27 cellular contexts compared by ENCODE assay signal in genomic region chr22:11627798-11628650, GRCh38.
DNase-seq lines count a peak whose midpoint lies in the region; ATAC-seq and TF ChIP-seq lines count a peak whose summit lies in the region.
"Had no signal": no experiment of that assay in that cellular context is flagged by ENCODE, and none has a peak within 500 bp of the region (broad histone marks: within the 10 kb centered on the region; RNA-seq: fewer than 3 reads in every experiment).

No MANE protein-coding gene starts in this region.

- H3K4me1 ChIP-seq in BLaER1 (no peaks in the 10 kb centered on the region), hepatocyte (ENCODE audit: insufficient read depth) (no peaks in the 10 kb centered on the region)
- no peaks in the 10 kb centered on the region for H3K4me1 ChIP-seq in effector memory CD4-positive, alpha-beta T cell (ENCODE audit: control insufficient read depth, insufficient read depth, low read length, poor library complexity, severe bottlenecking)
- H3K4me1 ChIP-seq: suprapubic skin had no signal

- H3K9ac ChIP-seq in BLaER1 = no peak overlapping the region

- DNase-seq in H7 (peak; percentile 51), left lobe of liver (ENCODE audit: low spot score) (peak; percentile 47), posterior vena cava (ENCODE audit: low spot score) (peak; percentile 85), hepatocyte (ENCODE audit: low spot score) (no peak)
- no peak for DNase-seq in effector memory CD4-positive, alpha-beta T cell
- no peak for DNase-seq in stimulated activated CD8-positive, alpha-beta memory T cell treated with anti-CD3 and anti-CD28 coated beads, Interleukin-4, amount 100 ng/mL, for 48 hours
- DNase-seq: activated CD4-positive, alpha-beta T cell treated with anti-CD3 and anti-CD28 coated beads, Interleukin-2, amount 10 ng/mL, durations not matched to agents 7 days and 5 days; activated CD8-positive, alpha-beta memory T cell treated with anti-CD3 and anti-CD28 coated beads, Interleukin-2, amount 10 ng/mL, durations not matched to agents 7 days and 5 days; activated naive CD4-positive, alpha-beta T cell; activated T-cell treated with anti-CD3 and anti-CD28 coated beads, Interleukin-2, amount 50 U/mL, for 72 hours; glutamatergic neuron; mesenchymal stem cell; NCI-H1092; NCI-H1694 treated with DMSO at 0.1 percent for 48 hours; NCI-H2171 treated with DMSO at 0.1 percent for 48 hours; NCI-H510A treated with DMSO at 0.1 percent for 48 hours; NK-92 treated with Interleukin-12 subunit alpha and Interleukin-12 subunit beta, amount 100 ng/mL, for 24 hours; nucleus accumbens; SIG-M5; stimulated activated CD4-positive, alpha-beta T cell treated with anti-CD3 and anti-CD28 coated beads, Interleukin-2, amount 100 ng/mL, for 24 hours had no signal

- intact Hi-C loops in posterior vena cava (cut with DNase I) = no loop called here

- H3K79me2 ChIP-seq in hepatocyte = no peaks in the 10 kb centered on the region

- H4K20me1 ChIP-seq in BLaER1 (no peaks in the 10 kb centered on the region), hepatocyte (ENCODE audit: insufficient read depth, poor library complexity, severe bottlenecking) (no peaks in the 10 kb centered on the region)

- H3K9me3 ChIP-seq in BLaER1 (peaks cover 56% of the 10 kb centered on the region), hepatocyte (ENCODE audit: low read depth) (peaks cover 9% of the 10 kb centered on the region)
- H3K9me3 ChIP-seq in effector memory CD4-positive, alpha-beta T cell (ENCODE audit: control insufficient read depth, low read length) = peaks cover 16% of the 10 kb centered on the region

- H3K36me3 ChIP-seq in BLaER1 = no peaks in the 10 kb centered on the region
- H3K36me3 ChIP-seq in H7 (replicated peaks; ENCODE audit: control insufficient read depth, insufficient read depth, low read length) = no peaks in the 10 kb centered on the region
- no peaks in the 10 kb centered on the region for H3K36me3 ChIP-seq in effector memory CD4-positive, alpha-beta T cell (ENCODE audit: control insufficient read depth, insufficient read depth, low read length)
- no peaks in the 10 kb centered on the region for H3K36me3 ChIP-seq in hepatocyte (replicated peaks; ENCODE audit: insufficient read depth, low read depth)
- H3K36me3 ChIP-seq: suprapubic skin had no signal

- no peak overlapping the region for H2AFZ ChIP-seq in hepatocyte

- ATAC-seq in left lobe of liver = no peak
- no peak for ATAC-seq in GM19035 (IDR thresholded peaks at IDR 0.05; ENCODE audit: unreplicated experiment)
- ATAC-seq: activated CD8-positive, alpha-beta memory T cell treated with anti-CD3 and anti-CD28 coated beads, Interleukin-2, amount 10 ng/mL, durations not matched to agents 7 days and 5 days; activated T-cell treated with anti-CD3 and anti-CD28 coated beads, Interleukin-2, amount 50 U/mL, for 72 hours; HCT116; WTC11 had no signal

- H3K4me3 ChIP-seq in BLaER1 = peak overlapping the region; percentile 54
- H3K4me3 ChIP-seq in H7 (ENCODE audit: insufficient read depth, low read depth, low read length) = no peak overlapping the region
- H3K4me3 ChIP-seq in effector memory CD4-positive, alpha-beta T cell (ENCODE audit: insufficient read depth, low read depth, low read length, poor library complexity, severe bottlenecking) = no peak overlapping the region
- H3K4me3 ChIP-seq in hepatocyte = no peak overlapping the region
- H3K4me3 ChIP-seq: dorsolateral prefrontal cortex, skin epidermis, suprapubic skin had no signal

- TF ChIP-seq CTCF in hepatocyte (IDR thresholded peaks at IDR 0.05; ENCODE audit: poor library complexity) = no peak

- H3K27me3 ChIP-seq in BLaER1 (no peaks in the 10 kb centered on the region; the same call in 1 of the 2 replicates), H7 (ENCODE audit: control insufficient read depth, insufficient read depth, low read length) (no peaks in the 10 kb centered on the region), hepatocyte (no peaks in the 10 kb centered on the region)
- H3K27me3 ChIP-seq in effector memory CD4-positive, alpha-beta T cell (replicated peaks; ENCODE audit: control insufficient read depth, insufficient read depth, low read length, poor library complexity, severe bottlenecking) = no peaks in the 10 kb centered on the region
- H3K27me3 ChIP-seq: suprapubic skin had no signal

- H3K27ac ChIP-seq in BLaER1 (no peak overlapping the region), hepatocyte (no peak overlapping the region)
- H3K27ac ChIP-seq in effector memory CD4-positive, alpha-beta T cell (ENCODE audit: insufficient read depth, low read length, poor library complexity, severe bottlenecking) = no peak overlapping the region
- H3K27ac ChIP-seq: dorsolateral prefrontal cortex, skin epidermis, suprapubic skin had no signal

- 96% methylated on average over 74 of the region's 74 CpGs for WGBS in hepatocyte (ENCODE audit: low lambda C conversion rate, missing lambda C conversion rate)

- H3K4me2 ChIP-seq in BLaER1 (no peak overlapping the region), hepatocyte (no peak overlapping the region)

- H3K9me2 ChIP-seq in hepatocyte (replicated peaks; ENCODE audit: insufficient read depth) = no peaks in the 10 kb centered on the region

Comparison
In these comparisons a context has a peak if more than half of its experiments do, and no peak if none do; other contexts are left out.
1. DNase-seq: peak in H7 (single experiment), left lobe of liver (single experiment) and posterior vena cava (single experiment); none in effector memory CD4-positive, alpha-beta T cell (0 of 3), stimulated activated CD8-positive, alpha-beta memory T cell treated with anti-CD3 and anti-CD28 coated beads, Interleukin-4, amount 100 ng/mL, for 48 hours (single experiment) and hepatocyte (single experiment).